In genomic region chr7:107691713-107692112, GRCh38 we compare ENCODE assay signal across 17 cellular contexts. TPM values are rescaled to one million over a fixed set of nuclear protein-coding genes. Genes with fewer than 3 reads are reported as not detected.
DNase-seq lines count a peak whose midpoint lies in the region; ATAC-seq, FAIRE-seq and TF ChIP-seq lines count a peak whose summit lies in the region.
"Had no signal": no experiment of that assay in that cellular context is flagged by ENCODE, and none has a peak within 500 bp of the region (broad histone marks: within the 10 kb centered on the region; RNA-seq: fewer than 3 reads in every experiment).

No MANE protein-coding gene starts in this region.

- no peaks in the 10 kb centered on the region for H3K36me3 ChIP-seq in right lobe of liver
- H3K36me3 ChIP-seq in HepG2 (replicated peaks in 1 of 2; ENCODE audit: control insufficient read depth in 1 of 2, insufficient read depth in 2 of 2, low read length in 2 of 2) = no peaks in the 10 kb centered on the region
- H3K36me3 ChIP-seq: SJSA1 had no signal

- H3K4me1 ChIP-seq in right lobe of liver (no peaks in the 10 kb centered on the region), HepG2 (ENCODE audit: insufficient read depth, low read length) (no peaks in the 10 kb centered on the region)

- H2AFZ ChIP-seq in HepG2 (ENCODE audit: low read length) = no peak overlapping the region

- H3K27me3 ChIP-seq in right lobe of liver (no peaks in the 10 kb centered on the region), HepG2 (ENCODE audit: control insufficient read depth in 1 of 2, insufficient read depth in 2 of 2, low read length in 2 of 2) (peaks cover 0 to 26% of the 10 kb centered on the region in 2 experiments; a peak in 3 of 5 replicates)
- H3K27me3 ChIP-seq: SJSA1 had no signal

- H3K4me3 ChIP-seq in right lobe of liver = no peak overlapping the region
- no peak overlapping the region for H3K4me3 ChIP-seq in HepG2 (replicated peaks in 1 of 3; ENCODE audit: insufficient read depth in 1 of 3, low read depth in 2 of 3, low read length in 3 of 3)
- H3K4me3 ChIP-seq: SJSA1 had no signal

- no peak for TF ChIP-seq EP300 in HepG2 (IDR thresholded peaks at IDR 0.05; ENCODE audit: low read depth in 2 of 2, low read length in 2 of 2)
- no peak for TF ChIP-seq EP300 in HepG2 (CRISPR knock-in tag; IDR thresholded peaks at IDR 0.05; ENCODE audit: borderline replicate concordance)

- no peak for TF ChIP-seq RAD21 in HepG2 (CRISPR knock-in tag; IDR thresholded peaks at IDR 0.05)

- H3K9me3 ChIP-seq in right lobe of liver = no peaks in the 10 kb centered on the region
- no peaks in the 10 kb centered on the region for H3K9me3 ChIP-seq in HepG2 (ENCODE audit: low read length)

- no TSS peak for BruUV-seq in HepG2 (replicated peaks; lab: Mats Ljungman, UMichigan)

- DNase-seq in right lobe of liver (no peak), HepG2 (ENCODE audit: low spot score) (no peak), brain pericyte (ENCODE audit: low read depth, low spot score) (peak; percentile 7), left ventricle myocardium superior (no peak), HT-29 (ENCODE audit: low spot score) (no peak), NCI-H2171 treated with DMSO at 0.1 percent for 48 hours (lab: John Stamatoyannopoulos, UW) (no peak), NCI-H526 (lab: John Stamatoyannopoulos, UW) (no peak)
- DNase-seq in stimulated activated CD4-positive, alpha-beta T cell treated with anti-CD3 and anti-CD28 coated beads, Interleukin-4, amount 100 ng/mL, for 4 hours = no peak
- DNase-seq: activated CD4-positive, CD25-positive, alpha-beta regulatory T cell treated with anti-CD3 and anti-CD28 coated beads, Interleukin-2, amount 50 U/mL, for 72 hours; CD4-positive, alpha-beta T cell; immature natural killer cell; mammary epithelial cell; natural killer cell; NCI-H187 had no signal

- WGBS in right lobe of liver (ENCODE audit: insufficient coverage, low coverage, low lambda C conversion rate, missing lambda C conversion rate) = 24% methylated on average over 3 of the region's 3 CpGs
- 56% methylated on average over 2 of the region's 3 CpGs for WGBS in HepG2 (ENCODE audit: low lambda C conversion rate)

- ATAC-seq in right lobe of liver = peak; percentile 23 to 46 (median 26)
- ATAC-seq in HepG2 = no peak
- ATAC-seq in left ventricle myocardium superior = peak; percentile 82
- ATAC-seq: natural killer cell had no signal

- no peak overlapping the region for H3K9ac ChIP-seq in HepG2 (ENCODE audit: insufficient read depth, low read depth, low read length)

- TF ChIP-seq POLR2A in right lobe of liver (IDR thresholded peaks at IDR 0.05) (no peak), HepG2 (IDR thresholded peaks at IDR 0.05; ENCODE audit: insufficient read depth in 1 of 2, low read depth in 2 of 2, low read length in 2 of 2) (no peak)

- TF ChIP-seq CTCF in right lobe of liver (IDR thresholded peaks at IDR 0.05) = no peak
- no peak for TF ChIP-seq CTCF in HepG2 (CRISPR knock-in tag; IDR thresholded peaks at IDR 0.05)

- in situ Hi-C loops in HepG2 (cut with HindIII; ENCODE audit: extremely low pct_ligation_motif_present, low pct_unique_long_range_greater_than_20kb) = no loop called here

- H3K27ac ChIP-seq in right lobe of liver = no peak overlapping the region
- H3K27ac ChIP-seq in HepG2 (ENCODE audit: extremely low read length, insufficient read depth, low read length) = no peak overlapping the region
- H3K27ac ChIP-seq: SJSA1 had no signal

- H3K4me2 ChIP-seq in HepG2 (ENCODE audit: low read depth, low read length) = no peak overlapping the region

- H3K79me2 ChIP-seq in HepG2 (ENCODE audit: insufficient read depth, low read length) = no peaks in the 10 kb centered on the region

- POLR2A ChIA-PET in HepG2 (lab: Yijun Ruan, JAX) = no interaction called here

- no peak for FAIRE-seq in HepG2 (lab: Jason Lieb, UNC)
- FAIRE-seq: colon had no signal

- H4K20me1 ChIP-seq in HepG2 (ENCODE audit: insufficient read depth, low read length) = no peaks in the 10 kb centered on the region

- CTCF ChIA-PET in HepG2 (lab: Yijun Ruan, JAX; ENCODE audit: low intra/inter-chr PET ratio, low total read pairs) = no interaction called here

- intact Hi-C loops in right lobe of liver (cut with DNase I) = no loop called here
- intact Hi-C loops in HepG2 (cut with micrococcal nuclease; ENCODE audit: unreplicated experiment) = no loop called here
- intact Hi-C loops in left ventricle myocardium superior (cut with micrococcal nuclease) = no loop called here

TF ChIP-seq in HepG2, 621 proteins besides CTCF, POLR2A, EP300 and RAD21:
- TF ChIP-seq IRX3 (CRISPR knock-in tag; IDR thresholded peaks at IDR 0.05; ENCODE audit: borderline replicate concordance, low read depth) = no peak
- no peak for TF ChIP-seq SMAD9 (CRISPR knock-in tag; IDR thresholded peaks at IDR 0.05)
- no peak for TF ChIP-seq TERF1 (CRISPR knock-in tag; IDR thresholded peaks at IDR 0.05)
- no peak for TF ChIP-seq POLR2AphosphoS2 (IDR thresholded peaks at IDR 0.05; ENCODE audit: low read depth, low read length)

RNA-seq across cellular contexts. Expression of gene SLC26A4, which starts 31.1 kb away (rescaled TPM):
- total RNA-seq in right lobe of liver (under 1 TPM in 5 of 6 experiments, not detected in 1; 0.05 to 0.68 (median 0.27) TPM), HepG2 (2016; rRNA removed; fragmentation: Illumina TruSeq; extraction: Trizol) (0.11 TPM in 1 of 2 replicates, not detected in the other), left ventricle myocardium superior (0.40 TPM)
- total RNA-seq in HepG2 (2016; cell fraction: cytosol; rRNA removed; fragmentation: Illumina TruSeq; extraction: Trizol; ENCODE audit: low read depth) = 0.09 TPM in 1 of 2 replicates, not detected in the other
- 0.04 and 0.22 TPM in 2 replicates for total RNA-seq in HepG2 (2016; cell fraction: insoluble cytoplasmic fraction; rRNA removed; fragmentation: Illumina TruSeq; extraction: Trizol)
- not detected in 2 replicates for total RNA-seq in HepG2 (2016; cell fraction: membrane; rRNA removed; fragmentation: Illumina TruSeq; extraction: Trizol)
- total RNA-seq in HepG2 (2016; cell fraction: nucleus; rRNA removed; fragmentation: Illumina TruSeq; extraction: Trizol) = 0.28 TPM in 1 of 2 replicates, not detected in the other
- polyA plus RNA-seq in HepG2 (2011; rRNA removed) = 0.08 and 0.10 TPM in 2 replicates
- 0.04 and 0.09 TPM in 2 replicates for polyA plus RNA-seq in HepG2 (2011; cell fraction: cytosol; rRNA removed)
- polyA plus RNA-seq in HepG2 (2011; cell fraction: nucleus; rRNA removed) = 0.23 and 0.29 TPM in 2 replicates
- polyA plus RNA-seq in HepG2 (2012) = 0.03 and 0.12 TPM in 2 replicates
- not detected in 2 replicates for polyA plus RNA-seq in HepG2 (2016; cell fraction: cytosol; fragmentation: Illumina TruSeq; extraction: Trizol; ENCODE audit: low read depth)
- not detected in 2 replicates for polyA plus RNA-seq in HepG2 (2016; cell fraction: insoluble cytoplasmic fraction; fragmentation: Illumina TruSeq; extraction: Trizol; ENCODE audit: low read depth)
- not detected in 2 replicates for polyA plus RNA-seq in HepG2 (2016; cell fraction: membrane; fragmentation: Illumina TruSeq; extraction: Trizol; ENCODE audit: low read depth)
- polyA plus RNA-seq in HepG2 (2016; cell fraction: nucleus; fragmentation: Illumina TruSeq; extraction: Trizol; ENCODE audit: insufficient read depth, low read depth) = 0.08 TPM in 1 of 2 replicates, not detected in the other
- 0.09 and 0.20 TPM in 2 replicates for polyA minus RNA-seq in HepG2 (2011; rRNA and poly(A)+ RNA removed; ENCODE audit: low replicate concordance)
- 0.30 TPM in 1 of 2 replicates, not detected in the other for polyA minus RNA-seq in HepG2 (2011; cell fraction: cytosol; rRNA and poly(A)+ RNA removed)
- polyA minus RNA-seq in HepG2 (2011; cell fraction: nucleus; rRNA and poly(A)+ RNA removed) = 0.25 and 1.5 TPM in 2 replicates
- total RNA-seq in HT-29 (2014; rRNA removed; shearing (Covaris generic)) = not detected in 2 replicates
- total RNA-seq: A673; CD4-positive, alpha-beta T cell had no signal
- polyA plus RNA-seq: immature natural killer cell had no signal

RNA-seq across cellular contexts. Expression of gene CBLL1, which starts 52.2 kb away (rescaled TPM):
- total RNA-seq in right lobe of liver (10 to 100 TPM in 1 of 6 experiments, 1 to 10 TPM in 5; 5.8 to 11.6 (median 8.5) TPM), HepG2 (2016; rRNA removed; fragmentation: Illumina TruSeq; extraction: Trizol) (10.5 and 12.2 TPM in 2 replicates), left ventricle myocardium superior (24.8 TPM)
- 4.6 and 9.6 TPM in 2 replicates for total RNA-seq in HepG2 (2016; cell fraction: cytosol; rRNA removed; fragmentation: Illumina TruSeq; extraction: Trizol; ENCODE audit: low read depth)
- 8.4 and 9.8 TPM in 2 replicates for total RNA-seq in HepG2 (2016; cell fraction: insoluble cytoplasmic fraction; rRNA removed; fragmentation: Illumina TruSeq; extraction: Trizol)
- 10.8 and 12.2 TPM in 2 replicates for total RNA-seq in HepG2 (2016; cell fraction: membrane; rRNA removed; fragmentation: Illumina TruSeq; extraction: Trizol)
- 14.2 and 14.8 TPM in 2 replicates for total RNA-seq in HepG2 (2016; cell fraction: nucleus; rRNA removed; fragmentation: Illumina TruSeq; extraction: Trizol)
- polyA plus RNA-seq in HepG2 (2011; rRNA removed) = 8.8 and 9.1 TPM in 2 replicates
- polyA plus RNA-seq in HepG2 (2011; cell fraction: cytosol; rRNA removed) = 4.3 and 5.7 TPM in 2 replicates
- polyA plus RNA-seq in HepG2 (2011; cell fraction: nucleus; rRNA removed) = 14.0 and 15.1 TPM in 2 replicates
- 20.1 and 22.9 TPM in 2 replicates for polyA plus RNA-seq in HepG2 (2012)
- polyA plus RNA-seq in HepG2 (2016; cell fraction: cytosol; fragmentation: Illumina TruSeq; extraction: Trizol; ENCODE audit: low read depth) = 2.6 and 2.7 TPM in 2 replicates
- 14.3 and 19.8 TPM in 2 replicates for polyA plus RNA-seq in HepG2 (2016; cell fraction: insoluble cytoplasmic fraction; fragmentation: Illumina TruSeq; extraction: Trizol; ENCODE audit: low read depth)
- 5.6 and 7.4 TPM in 2 replicates for polyA plus RNA-seq in HepG2 (2016; cell fraction: membrane; fragmentation: Illumina TruSeq; extraction: Trizol; ENCODE audit: low read depth)
- 15.6 and 15.9 TPM in 2 replicates for polyA plus RNA-seq in HepG2 (2016; cell fraction: nucleus; fragmentation: Illumina TruSeq; extraction: Trizol; ENCODE audit: insufficient read depth, low read depth)
- 10.1 and 20.3 TPM in 2 replicates for polyA minus RNA-seq in HepG2 (2011; rRNA and poly(A)+ RNA removed; ENCODE audit: low replicate concordance)
- polyA minus RNA-seq in HepG2 (2011; cell fraction: cytosol; rRNA and poly(A)+ RNA removed) = 15.6 and 20.4 TPM in 2 replicates
- polyA minus RNA-seq in HepG2 (2011; cell fraction: nucleus; rRNA and poly(A)+ RNA removed) = 42.4 and 45.3 TPM in 2 replicates
- 13.1 and 14.3 TPM in 2 replicates for total RNA-seq in HT-29 (2014; rRNA removed; shearing (Covaris generic))
